1 cellular context compared by ENCODE assay signal in the genomic region with DNA sequence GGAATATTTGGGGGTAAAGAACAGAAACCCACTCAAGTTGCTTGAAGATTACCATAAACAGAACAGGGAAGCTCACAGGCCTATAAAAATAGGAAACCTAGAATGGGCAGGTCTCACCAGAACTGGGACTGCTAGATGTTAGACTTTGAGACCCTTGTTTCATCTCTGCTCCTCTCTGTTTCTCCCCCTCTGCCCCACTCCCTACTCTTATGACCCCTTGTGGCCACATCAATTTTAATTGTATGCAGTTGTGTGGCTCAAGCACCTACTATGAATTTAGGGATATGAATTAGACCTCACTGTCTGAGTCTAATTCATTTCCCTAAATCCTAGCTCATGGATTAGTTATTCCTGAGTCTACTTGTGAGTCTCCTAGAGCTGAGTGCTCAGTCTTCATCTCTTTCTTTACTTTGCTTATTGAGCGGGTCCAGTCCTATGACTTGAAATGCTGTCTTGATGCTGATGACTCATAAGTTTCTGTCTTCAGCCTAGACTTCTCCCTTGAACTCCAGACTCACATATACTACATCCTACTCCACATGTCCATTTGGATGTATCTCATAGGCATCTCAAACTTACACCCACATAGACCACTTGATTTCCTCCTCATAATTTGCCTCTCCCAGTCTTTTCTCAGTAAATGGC.
A peak's percentile ranks its signal among the peaks of the same experiment; 100 is the strongest.
TF ChIP-seq lines count a peak whose summit lies in the region.

No MANE protein-coding gene starts in this region.

TF ChIP-seq in K562, 482 proteins besides CTCF, POLR2A, EP300 and RAD21 (continued from another document):
- TF ChIP-seq SMC3 (conservative IDR thresholded peaks at IDR 0.05; ENCODE audit: insufficient read depth, low read depth, low read length) (peak; percentile 51; the same call in 1 of the 2 replicates), ZBTB1 (CRISPR knock-in tag; IDR thresholded peaks at IDR 0.05; ENCODE audit: borderline replicate concordance, low read depth) (no peak), DDX20 (tag; IDR thresholded peaks at IDR 0.05; ENCODE audit: low read depth) (no peak), ZKSCAN3 (CRISPR knock-in tag; IDR thresholded peaks at IDR 0.05) (no peak), PHF8 (IDR thresholded peaks at IDR 0.05; ENCODE audit: borderline replicate concordance, low read length) (no peak), PTTG1 (tag; IDR thresholded peaks at IDR 0.05; ENCODE audit: low read depth) (no peak), MIER1 (IDR thresholded peaks at IDR 0.05; ENCODE audit: low read depth) (no peak), GTF2F1 (IDR thresholded peaks at IDR 0.05; ENCODE audit: low read depth, low read length) (no peak), ZNF12 (CRISPR knock-in tag; IDR thresholded peaks at IDR 0.05) (no peak), NKRF (IDR thresholded peaks at IDR 0.05; ENCODE audit: borderline replicate concordance) (no peak), RBM39 (optimal IDR thresholded peaks at IDR 0.05; ENCODE audit: low read depth, low read length) (no peak), NEUROD1 (IDR thresholded peaks at IDR 0.05; ENCODE audit: borderline replicate concordance, low read depth, low read length, partially characterized antibody) (no peak), NFYB (IDR thresholded peaks at IDR 0.05; ENCODE audit: extremely low read depth, insufficient read length) (no peak), ELF4 (CRISPR knock-in tag; IDR thresholded peaks at IDR 0.05) (no peak), SUPT5H (IDR thresholded peaks at IDR 0.05) (no peak), ZNF324 (CRISPR knock-in tag; IDR thresholded peaks at IDR 0.05) (no peak), ZNF511 (CRISPR knock-in tag; IDR thresholded peaks at IDR 0.05) (no peak), SMARCB1 (IDR thresholded peaks at IDR 0.05; ENCODE audit: insufficient read length, low read depth) (no peak), SMAD1 (IDR thresholded peaks at IDR 0.05; ENCODE audit: low read depth, low read length, partially characterized antibody) (no peak), ZEB2 (IDR thresholded peaks at IDR 0.05) (no peak), CEBPB (tag; IDR thresholded peaks at IDR 0.05) (no peak), WHSC1 (IDR thresholded peaks at IDR 0.05; ENCODE audit: low read length) (no peak), KAT2B (IDR thresholded peaks at IDR 0.05; ENCODE audit: low read depth, low read length) (no peak), CREB1 (IDR thresholded peaks at IDR 0.05) (no peak), CREB1 (CRISPR knock-in tag; IDR thresholded peaks at IDR 0.05) (no peak), MTF1 (CRISPR knock-in tag; IDR thresholded peaks at IDR 0.05; ENCODE audit: borderline replicate concordance) (no peak), FOXJ2 (tag; IDR thresholded peaks at IDR 0.05) (no peak), TCFL5 (CRISPR knock-in tag; conservative IDR thresholded peaks at IDR 0.05) (no peak), FOSL1 (tag; conservative IDR thresholded peaks at IDR 0.05) (peak; percentile 62), ESRRA (IDR thresholded peaks at IDR 0.05; ENCODE audit: borderline replicate concordance, low read depth) (0 out of 2 replicates have a peak, but pooled peaks have one; percentile 10), BRD9 (IDR thresholded peaks at IDR 0.05; ENCODE audit: low read depth, partially characterized antibody) (no peak)
- TF ChIP-seq, protein P1, sequence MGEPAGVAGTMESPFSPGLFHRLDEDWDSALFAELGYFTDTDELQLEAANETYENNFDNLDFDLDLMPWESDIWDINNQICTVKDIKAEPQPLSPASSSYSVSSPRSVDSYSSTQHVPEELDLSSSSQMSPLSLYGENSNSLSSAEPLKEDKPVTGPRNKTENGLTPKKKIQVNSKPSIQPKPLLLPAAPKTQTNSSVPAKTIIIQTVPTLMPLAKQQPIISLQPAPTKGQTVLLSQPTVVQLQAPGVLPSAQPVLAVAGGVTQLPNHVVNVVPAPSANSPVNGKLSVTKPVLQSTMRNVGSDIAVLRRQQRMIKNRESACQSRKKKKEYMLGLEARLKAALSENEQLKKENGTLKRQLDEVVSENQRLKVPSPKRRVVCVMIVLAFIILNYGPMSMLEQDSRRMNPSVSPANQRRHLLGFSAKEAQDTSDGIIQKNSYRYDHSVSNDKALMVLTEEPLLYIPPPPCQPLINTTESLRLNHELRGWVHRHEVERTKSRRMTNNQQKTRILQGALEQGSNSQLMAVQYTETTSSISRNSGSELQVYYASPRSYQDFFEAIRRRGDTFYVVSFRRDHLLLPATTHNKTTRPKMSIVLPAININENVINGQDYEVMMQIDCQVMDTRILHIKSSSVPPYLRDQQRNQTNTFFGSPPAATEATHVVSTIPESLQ (CRISPR knock-in tag; IDR thresholded peaks at IDR 0.05): no peak
- TF ChIP-seq, protein P2, sequence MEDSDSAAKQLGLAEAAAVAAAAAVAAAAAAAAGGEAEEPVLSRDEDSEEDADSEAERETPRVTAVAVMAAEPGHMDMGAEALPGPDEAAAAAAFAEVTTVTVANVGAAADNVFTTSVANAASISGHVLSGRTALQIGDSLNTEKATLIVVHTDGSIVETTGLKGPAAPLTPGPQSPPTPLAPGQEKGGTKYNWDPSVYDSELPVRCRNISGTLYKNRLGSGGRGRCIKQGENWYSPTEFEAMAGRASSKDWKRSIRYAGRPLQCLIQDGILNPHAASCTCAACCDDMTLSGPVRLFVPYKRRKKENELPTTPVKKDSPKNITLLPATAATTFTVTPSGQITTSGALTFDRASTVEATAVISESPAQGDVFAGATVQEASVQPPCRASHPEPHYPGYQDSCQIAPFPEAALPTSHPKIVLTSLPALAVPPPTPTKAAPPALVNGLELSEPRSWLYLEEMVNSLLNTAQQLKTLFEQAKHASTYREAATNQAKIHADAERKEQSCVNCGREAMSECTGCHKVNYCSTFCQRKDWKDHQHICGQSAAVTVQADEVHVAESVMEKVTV (CRISPR knock-in tag; IDR thresholded peaks at IDR 0.05): 0 out of 2 replicates have a peak, but pooled peaks have one; percentile 19
- TF ChIP-seq, protein P3, sequence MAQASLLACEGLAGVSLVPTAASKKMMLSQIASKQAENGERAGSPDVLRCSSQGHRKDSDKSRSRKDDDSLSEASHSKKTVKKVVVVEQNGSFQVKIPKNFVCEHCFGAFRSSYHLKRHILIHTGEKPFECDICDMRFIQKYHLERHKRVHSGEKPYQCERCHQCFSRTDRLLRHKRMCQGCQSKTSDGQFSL (CRISPR knock-in tag; IDR thresholded peaks at IDR 0.05): no peak
- TF ChIP-seq, protein P3 (tag; IDR thresholded peaks at IDR 0.05): no peak
- TF ChIP-seq, protein P4, sequence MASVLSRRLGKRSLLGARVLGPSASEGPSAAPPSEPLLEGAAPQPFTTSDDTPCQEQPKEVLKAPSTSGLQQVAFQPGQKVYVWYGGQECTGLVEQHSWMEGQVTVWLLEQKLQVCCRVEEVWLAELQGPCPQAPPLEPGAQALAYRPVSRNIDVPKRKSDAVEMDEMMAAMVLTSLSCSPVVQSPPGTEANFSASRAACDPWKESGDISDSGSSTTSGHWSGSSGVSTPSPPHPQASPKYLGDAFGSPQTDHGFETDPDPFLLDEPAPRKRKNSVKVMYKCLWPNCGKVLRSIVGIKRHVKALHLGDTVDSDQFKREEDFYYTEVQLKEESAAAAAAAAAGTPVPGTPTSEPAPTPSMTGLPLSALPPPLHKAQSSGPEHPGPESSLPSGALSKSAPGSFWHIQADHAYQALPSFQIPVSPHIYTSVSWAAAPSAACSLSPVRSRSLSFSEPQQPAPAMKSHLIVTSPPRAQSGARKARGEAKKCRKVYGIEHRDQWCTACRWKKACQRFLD (CRISPR knock-in tag; IDR thresholded peaks at IDR 0.05): no peak
TF ChIP-seq in K562: peak in this region for 14.
